25 cellular contexts compared by ENCODE assay signal in genomic region chr13:94966380-94966779, GRCh38.
DNase-seq lines count a peak whose midpoint lies in the region; ATAC-seq and TF ChIP-seq lines count a peak whose summit lies in the region.
"Had no signal": no experiment of that assay in that cellular context is flagged by ENCODE, and none has a peak within 500 bp of the region (broad histone marks: within the 10 kb centered on the region; RNA-seq: fewer than 3 reads in every experiment).

No MANE protein-coding gene starts in this region.

- peaks cover 11% of the 10 kb centered on the region for H3K4me1 Mint-ChIP-seq in CD8-positive, alpha-beta T cell (ENCODE audit: low read depth)
- H3K4me1 Mint-ChIP-seq: activated B cell treated with CpG ODN at 0.5 μM for 24 hours, immature natural killer cell had no signal

- peaks cover 57% of the 10 kb centered on the region for H3K27me3 Mint-ChIP-seq in CD8-positive, alpha-beta T cell (ENCODE audit: low read depth)

- no peaks in the 10 kb centered on the region for H3K36me3 ChIP-seq in ectodermal cell (ENCODE audit: control insufficient read depth, insufficient read depth, low read length)
- H3K36me3 ChIP-seq in CD8-positive, alpha-beta T cell (ENCODE audit: insufficient read depth, low read length): no peaks in the 10 kb centered on the region
- H3K36me3 ChIP-seq: breast epithelium, heart right ventricle, right atrium auricular region, SJCRH30, uterus had no signal

- no peak overlapping the region for H3K4me3 Mint-ChIP-seq in CD8-positive, alpha-beta T cell
- H3K4me3 Mint-ChIP-seq: activated B cell treated with CpG ODN at 0.5 μM for 24 hours; activated CD8-positive, alpha-beta T cell treated with anti-CD3 and anti-CD28 coated beads, Interleukin-2, amount 10 ng/mL, durations not matched to agents 7 days and 5 days; immature natural killer cell had no signal

- H3K27ac Mint-ChIP-seq in CD8-positive, alpha-beta T cell: no peak overlapping the region
- H3K27ac Mint-ChIP-seq: activated B cell treated with CpG ODN at 0.5 μM for 24 hours; activated CD8-positive, alpha-beta T cell treated with anti-CD3 and anti-CD28 coated beads, Interleukin-2, amount 10 ng/mL, durations not matched to agents 7 days and 5 days; immature natural killer cell had no signal

- no peaks in the 10 kb centered on the region for H3K9me3 Mint-ChIP-seq in CD8-positive, alpha-beta T cell

- H3K4me3 ChIP-seq in ectodermal cell (ENCODE audit: insufficient read depth, low read depth, low read length): peak overlapping the region; percentile 7
- no peak overlapping the region for H3K4me3 ChIP-seq in CD8-positive, alpha-beta T cell (ENCODE audit: low read depth, low read length)
- H3K4me3 ChIP-seq: breast epithelium, coronary artery, heart right ventricle, K562, mucosa of descending colon, right atrium auricular region, uterus had no signal

- H3K36me3 Mint-ChIP-seq in CD8-positive, alpha-beta T cell: no peaks in the 10 kb centered on the region
- H3K36me3 Mint-ChIP-seq: immature natural killer cell had no signal

- no peak overlapping the region for H3K27ac ChIP-seq in ectodermal cell (ENCODE audit: insufficient read depth, low read depth, low read length, poor library complexity, severe bottlenecking)
- H3K27ac ChIP-seq in CD8-positive, alpha-beta T cell (ENCODE audit: low read depth, low read length): no peak overlapping the region
- H3K27ac ChIP-seq: breast epithelium, C4-2B, coronary artery, heart right ventricle, right atrium auricular region, SJCRH30, uterus had no signal

- CTCF ChIA-PET in CD8-positive, alpha-beta T cell (lab: Charles Lee): no interaction called here

- peak; percentile 82 for DNase-seq in COR-L47 (lab: John Stamatoyannopoulos, UW)
- DNase-seq in NCI-H1105 treated with DMSO at 0.1 percent for 48 hours (lab: John Stamatoyannopoulos, UW): peak; percentile 50
- peak; percentile 78 for DNase-seq in NCI-H345 treated with DMSO at 0.1 percent for 48 hours (lab: John Stamatoyannopoulos, UW; ENCODE audit: unreplicated experiment)
- DNase-seq in activated effector memory CD4-positive, alpha-beta T cell treated with anti-CD3 and anti-CD28 coated beads, Interleukin-2, amount 50 U/mL, for 16 hours: no peak
- no peak for DNase-seq in CD8-positive, alpha-beta T cell
- DNase-seq: activated B cell treated with CpG ODN at 0.5 μM for 24 hours; activated CD8-positive, alpha-beta T cell treated with anti-CD3 and anti-CD28 coated beads, Interleukin-2, amount 10 ng/mL, durations not matched to agents 7 days and 5 days; activated T-cell treated with anti-CD3 and anti-CD28 coated beads, Interleukin-2, amount 50 U/mL, for 48 hours; DND-41; heart right ventricle; immature natural killer cell; mucosa of descending colon; NCI-H226; stimulated activated CD4-positive, alpha-beta T cell treated with anti-CD3 and anti-CD28 coated beads, Interleukin-12 subunit alpha, Interleukin-12 subunit beta, amount 100 ng/mL, for 4 hours; stimulated activated CD8-positive, alpha-beta memory T cell treated with anti-CD3 and anti-CD28 coated beads, Interleukin-4, amount 100 ng/mL, for 48 hours; uterus had no signal

- H3K4me1 ChIP-seq in ectodermal cell (ENCODE audit: control insufficient read depth, insufficient read depth, low read length): peaks cover 17% of the 10 kb centered on the region
- H3K4me1 ChIP-seq in CD8-positive, alpha-beta T cell (ENCODE audit: insufficient read depth, low read length): no peaks in the 10 kb centered on the region
- H3K4me1 ChIP-seq: breast epithelium, SJCRH30, uterus had no signal

- 15 to 25% methylated on average over 1 to 2 of the region's 3 CpGs for WGBS in ectodermal cell, 2 experiments

- no peak for TF ChIP-seq CTCF in CD8-positive, alpha-beta T cell (IDR thresholded peaks at IDR 0.05)

- no peaks in the 10 kb centered on the region for H3K9me3 ChIP-seq in ectodermal cell (ENCODE audit: control insufficient read depth, low read length)
- H3K9me3 ChIP-seq in CD8-positive, alpha-beta T cell (ENCODE audit: low read length): no peaks in the 10 kb centered on the region
- H3K9me3 ChIP-seq: breast epithelium, heart right ventricle, mucosa of descending colon, right atrium auricular region, SJCRH30, uterus had no signal

- POLR2A ChIA-PET in CD8-positive, alpha-beta T cell (lab: Charles Lee): no interaction called here

- no peaks in the 10 kb centered on the region for H3K27me3 ChIP-seq in ectodermal cell (ENCODE audit: control insufficient read depth, insufficient read depth, low read length, poor library complexity, severe bottlenecking)
- peaks cover 3% of the 10 kb centered on the region for H3K27me3 ChIP-seq in CD8-positive, alpha-beta T cell (ENCODE audit: insufficient read depth, low read length)

- intact Hi-C loops in CD8-positive, alpha-beta T cell (cut with DNase I, micrococcal nuclease): no loop called here

- ATAC-seq in GM18511 (IDR thresholded peaks at IDR 0.05; ENCODE audit: unreplicated experiment) (no peak), GM19395 (IDR thresholded peaks at IDR 0.05; ENCODE audit: unreplicated experiment) (no peak)
- ATAC-seq in CD8-positive, alpha-beta T cell: no peak
- ATAC-seq: activated CD8-positive, alpha-beta T cell treated with anti-CD3 and anti-CD28 coated beads, Interleukin-2, amount 10 ng/mL, durations not matched to agents 7 days and 5 days; heart right ventricle; K562; mucosa of descending colon had no signal

Comparison
In these comparisons a context has a peak if more than half of its experiments do, and no peak if none do; other contexts are left out.
1. DNase-seq: peak in COR-L47 (single experiment), NCI-H1105 treated with DMSO at 0.1 percent for 48 hours (single experiment) and NCI-H345 treated with DMSO at 0.1 percent for 48 hours (single experiment); none in activated effector memory CD4-positive, alpha-beta T cell treated with anti-CD3 and anti-CD28 coated beads, Interleukin-2, amount 50 U/mL, for 16 hours (single experiment) and CD8-positive, alpha-beta T cell (0 of 7).